ENCODE assay signal across 1 cellular context in genomic region chr6:4647414-4648365, GRCh38.
TF ChIP-seq lines count a peak whose summit lies in the region.

No MANE protein-coding gene starts in this region.

TF ChIP-seq in HEK293, 187 proteins besides CTCF, POLR2A, EP300 and RAD21 (continued from another document and continues in another):
- no peak for TF ChIP-seq PRDM4 (tag by site-specific recombination; IDR thresholded peaks at IDR 0.05)
- TF ChIP-seq GLIS1 (tag by site-specific recombination; IDR thresholded peaks at IDR 0.05): peak; percentile 70; the same call in 1 of the 2 replicates
- peak; percentile 69; the same call in 1 of the 2 replicates for TF ChIP-seq SP7 (tag by site-specific recombination; IDR thresholded peaks at IDR 0.05)
- TF ChIP-seq KLF17 (tag by site-specific recombination; IDR thresholded peaks at IDR 0.05): peak; percentile 63; the same call in 1 of the 2 replicates
- TF ChIP-seq ZNF513 (tag by site-specific recombination; IDR thresholded peaks at IDR 0.05): no peak
- peak; percentile 87 for TF ChIP-seq ZNF280D (tag by site-specific recombination; IDR thresholded peaks at IDR 0.05)
- TF ChIP-seq ZNF610 (tag by site-specific recombination; IDR thresholded peaks at IDR 0.05; ENCODE audit: borderline replicate concordance): no peak
- no peak for TF ChIP-seq ZNF571 (tag by site-specific recombination; IDR thresholded peaks at IDR 0.05)
- no peak for TF ChIP-seq ZNF449 (tag by site-specific recombination; IDR thresholded peaks at IDR 0.05)
- TF ChIP-seq ZNF350 (tag by site-specific recombination; IDR thresholded peaks at IDR 0.05): no peak
- peak; percentile 35; the same call in 1 of the 2 replicates for TF ChIP-seq WT1 (tag by site-specific recombination; IDR thresholded peaks at IDR 0.05)
- peak; percentile 71; the same call in 1 of the 2 replicates for TF ChIP-seq ZNF561 (tag by site-specific recombination; IDR thresholded peaks at IDR 0.05; ENCODE audit: borderline replicate concordance)
- no peak for TF ChIP-seq ZNF211 (tag by site-specific recombination; IDR thresholded peaks at IDR 0.05; ENCODE audit: low read depth)
- TF ChIP-seq ZNF155 (tag by site-specific recombination; IDR thresholded peaks at IDR 0.05): no peak
- TF ChIP-seq ZNF426 (tag by site-specific recombination; IDR thresholded peaks at IDR 0.05): no peak
- TF ChIP-seq TRIM28 (IDR thresholded peaks at IDR 0.05; ENCODE audit: borderline replicate concordance, low read length): peak; percentile 72; the same call in 1 of the 2 replicates
- TF ChIP-seq PRDM10 (tag by site-specific recombination; IDR thresholded peaks at IDR 0.05): peak; percentile 46; the same call in 1 of the 2 replicates
- TF ChIP-seq ZNF488 (tag by site-specific recombination; IDR thresholded peaks at IDR 0.05): no peak
- peak; percentile 6; the same call in 1 of the 2 replicates for TF ChIP-seq EGR2 (tag by site-specific recombination; IDR thresholded peaks at IDR 0.05; ENCODE audit: low read depth)
- TF ChIP-seq ZNF776 (tag by site-specific recombination; IDR thresholded peaks at IDR 0.05; ENCODE audit: borderline replicate concordance): no peak
- TF ChIP-seq PBX3 (CRISPR knock-in tag; IDR thresholded peaks at IDR 0.05): peak; percentile 62; the same call in 1 of the 2 replicates
- 0 out of 2 replicates have a peak, but pooled peaks have one; percentile 25 for TF ChIP-seq ZBTB20 (tag by site-specific recombination; IDR thresholded peaks at IDR 0.05)
- no peak for TF ChIP-seq ZNF248 (tag by site-specific recombination; IDR thresholded peaks at IDR 0.05)
- no peak for TF ChIP-seq YY2 (tag by site-specific recombination; IDR thresholded peaks at IDR 0.05)
- TF ChIP-seq ZNF394 (tag by site-specific recombination; IDR thresholded peaks at IDR 0.05; ENCODE audit: borderline replicate concordance): no peak
- TF ChIP-seq ZBTB11 (tag by site-specific recombination; conservative IDR thresholded peaks at IDR 0.05; ENCODE audit: low read depth): peak; percentile 23; the same call in 1 of the 2 replicates
- 0 out of 2 replicates have a peak, but pooled peaks have one; percentile 44 for TF ChIP-seq ZNF660 (tag by site-specific recombination; IDR thresholded peaks at IDR 0.05)
- TF ChIP-seq ZSCAN16 (tag by site-specific recombination; IDR thresholded peaks at IDR 0.05): no peak
- TF ChIP-seq ZNF169 (tag by site-specific recombination; IDR thresholded peaks at IDR 0.05): no peak
- TF ChIP-seq ZNF324 (tag by site-specific recombination; IDR thresholded peaks at IDR 0.05): peak; percentile 76; the same call in 1 of the 2 replicates
- peak; percentile 90 for TF ChIP-seq ZIC2 (tag by site-specific recombination; IDR thresholded peaks at IDR 0.05)
- TF ChIP-seq ZSCAN4 (tag by site-specific recombination; IDR thresholded peaks at IDR 0.05): no peak
- no peak for TF ChIP-seq ZNF133 (tag by site-specific recombination; IDR thresholded peaks at IDR 0.05)
